ENCODE assay signal across 19 cellular contexts in genomic region chr10:64089648-64090047, GRCh38.
A peak's percentile ranks its signal among the peaks of the same experiment; 100 is the strongest.
DNase-seq lines count a peak whose midpoint lies in the region; ATAC-seq, FAIRE-seq and TF ChIP-seq lines count a peak whose summit lies in the region.
"Had no signal": no experiment of that assay in that cellular context is flagged by ENCODE, and none has a peak within 500 bp of the region (broad histone marks: within the 10 kb centered on the region; RNA-seq: fewer than 3 reads in every experiment).

No MANE protein-coding gene starts in this region.

- TF ChIP-seq EP300 in HepG2 (IDR thresholded peaks at IDR 0.05; ENCODE audit: low read depth in 2 of 2, low read length in 2 of 2) (no peak), HepG2 (CRISPR knock-in tag; IDR thresholded peaks at IDR 0.05; ENCODE audit: borderline replicate concordance) (no peak)

- H3K4me2 ChIP-seq in HepG2 (ENCODE audit: low read depth, low read length): no peak overlapping the region
- H3K4me2 ChIP-seq: A549; BLaER1 treated with 17β-estradiol and CSF1 and Interleukin-3, amounts not matched to agents 10 nM and 100 nM had no signal

- no peaks in the 10 kb centered on the region for H3K79me2 ChIP-seq in HepG2 (ENCODE audit: insufficient read depth, low read length)

- TF ChIP-seq CTCF in HepG2 (CRISPR knock-in tag; IDR thresholded peaks at IDR 0.05): no peak
- TF ChIP-seq CTCF in right lobe of liver (IDR thresholded peaks at IDR 0.05): no peak
- no peak for TF ChIP-seq CTCF in adrenal gland (IDR thresholded peaks at IDR 0.05)

- no peaks in the 10 kb centered on the region for H4K20me1 ChIP-seq in HepG2 (ENCODE audit: insufficient read depth, low read length)
- H4K20me1 ChIP-seq: BLaER1 treated with 17β-estradiol and CSF1 and Interleukin-3, amounts not matched to agents 10 nM and 100 nM had no signal

- TF ChIP-seq RAD21 in HepG2 (CRISPR knock-in tag; IDR thresholded peaks at IDR 0.05): no peak

- no peak for DNase-seq in HepG2 (ENCODE audit: low spot score)
- no peak for DNase-seq in right lobe of liver
- DNase-seq in adrenal gland: peak in 5 of 7 donors; percentile 27 to 59 (median 33)
- DNase-seq in MV-4-11 (lab: John Stamatoyannopoulos, UW): no peak
- no peak for DNase-seq in NCI-H526 treated with DMSO at 0.1 percent for 48 hours (lab: John Stamatoyannopoulos, UW)
- DNase-seq: AML-193; Caco-2; Calu3; CD4-positive, alpha-beta T cell; CD8-positive, alpha-beta T cell; DMS79 treated with DMSO at 0.1 percent for 48 hours; GF-D8 had no signal

- no peak overlapping the region for H2AFZ ChIP-seq in HepG2 (ENCODE audit: low read length)

- no peak overlapping the region for H3K4me3 ChIP-seq in HepG2 (replicated peaks in 1 of 3; ENCODE audit: insufficient read depth in 1 of 3, low read depth in 2 of 3, low read length in 3 of 3)
- H3K4me3 ChIP-seq in right lobe of liver: no peak overlapping the region
- H3K4me3 ChIP-seq in adrenal gland: no peak overlapping the region
- H3K4me3 ChIP-seq: A549; BLaER1 treated with 17β-estradiol and CSF1 and Interleukin-3, amounts not matched to agents 10 nM and 100 nM had no signal

- H3K36me3 ChIP-seq in HepG2 (replicated peaks in 1 of 2; ENCODE audit: control insufficient read depth in 1 of 2, insufficient read depth in 2 of 2, low read length in 2 of 2): no peaks in the 10 kb centered on the region
- no peaks in the 10 kb centered on the region for H3K36me3 ChIP-seq in right lobe of liver
- H3K36me3 ChIP-seq in adrenal gland (replicated peaks in 1 of 2): no peaks in the 10 kb centered on the region
- H3K36me3 ChIP-seq: BLaER1 treated with 17β-estradiol and CSF1 and Interleukin-3, amounts not matched to agents 10 nM and 100 nM had no signal

- H3K9me3 ChIP-seq in HepG2 (ENCODE audit: low read length): no peaks in the 10 kb centered on the region
- H3K9me3 ChIP-seq in right lobe of liver: no peaks in the 10 kb centered on the region
- no peaks in the 10 kb centered on the region for H3K9me3 ChIP-seq in adrenal gland (replicated peaks in 1 of 3)
- H3K9me3 ChIP-seq: A549; BLaER1 treated with 17β-estradiol and CSF1 and Interleukin-3, amounts not matched to agents 10 nM and 100 nM; Caco-2 had no signal

- FAIRE-seq in HepG2 (lab: Jason Lieb, UNC): no peak
- FAIRE-seq: A549, D721Med, G401.6, GM12891 had no signal

- no peak for TF ChIP-seq POLR2A in HepG2 (IDR thresholded peaks at IDR 0.05; ENCODE audit: insufficient read depth in 1 of 2, low read depth in 2 of 2, low read length in 2 of 2)
- TF ChIP-seq POLR2A in right lobe of liver (IDR thresholded peaks at IDR 0.05): no peak
- no peak for TF ChIP-seq POLR2A in adrenal gland (IDR thresholded peaks at IDR 0.05)

- no peaks in the 10 kb centered on the region for H3K4me1 ChIP-seq in HepG2 (ENCODE audit: insufficient read depth, low read length)
- no peaks in the 10 kb centered on the region for H3K4me1 ChIP-seq in right lobe of liver
- H3K4me1 ChIP-seq in adrenal gland (replicated peaks in 1 of 2): peaks cover 0 to 4% of the 10 kb centered on the region in 2 donors
- H3K4me1 ChIP-seq: A549; BLaER1 treated with 17β-estradiol and CSF1 and Interleukin-3, amounts not matched to agents 10 nM and 100 nM; Caco-2 had no signal

- ATAC-seq in HepG2 (peak; percentile 52), right lobe of liver (no peak)
- ATAC-seq: A549; CD8-positive, alpha-beta T cell had no signal

- in situ Hi-C loops in HepG2 (cut with HindIII; ENCODE audit: extremely low pct_ligation_motif_present, low pct_unique_long_range_greater_than_20kb): no loop called here

- H3K27me3 ChIP-seq in HepG2 (ENCODE audit: control insufficient read depth in 1 of 2, insufficient read depth in 2 of 2, low read length in 2 of 2) (no peaks in the 10 kb centered on the region), right lobe of liver (no peaks in the 10 kb centered on the region), adrenal gland (no peaks in the 10 kb centered on the region)
- H3K27me3 ChIP-seq: BLaER1 treated with 17β-estradiol and CSF1 and Interleukin-3, amounts not matched to agents 10 nM and 100 nM had no signal

- H3K9ac ChIP-seq in HepG2 (ENCODE audit: insufficient read depth, low read depth, low read length): no peak overlapping the region
- H3K9ac ChIP-seq: BLaER1 treated with 17β-estradiol and CSF1 and Interleukin-3, amounts not matched to agents 10 nM and 100 nM had no signal

- CTCF ChIA-PET in HepG2 (lab: Yijun Ruan, JAX; ENCODE audit: low intra/inter-chr PET ratio, low total read pairs): no interaction called here

- POLR2A ChIA-PET in HepG2 (lab: Yijun Ruan, JAX): no interaction called here

- BruUV-seq in HepG2 (replicated peaks; lab: Mats Ljungman, UMichigan): no TSS peak

- intact Hi-C loops in HepG2 (cut with micrococcal nuclease; ENCODE audit: unreplicated experiment) (no loop called here), right lobe of liver (cut with DNase I) (no loop called here), adrenal gland (cut with DNase I) (no loop called here)

- H3K27ac ChIP-seq in HepG2 (ENCODE audit: extremely low read length, insufficient read depth, low read length): no peak overlapping the region
- no peak overlapping the region for H3K27ac ChIP-seq in right lobe of liver
- H3K27ac ChIP-seq in adrenal gland: no peak overlapping the region
- H3K27ac ChIP-seq: 22Rv1; A549; BLaER1 treated with 17β-estradiol and CSF1 and Interleukin-3, amounts not matched to agents 10 nM and 100 nM; C4-2B had no signal

- WGBS in HepG2 (ENCODE audit: low lambda C conversion rate): 4% methylated on average over 2 of the region's 2 CpGs
- 31% methylated on average over 2 of the region's 2 CpGs for WGBS in right lobe of liver (ENCODE audit: insufficient coverage, low coverage, low lambda C conversion rate, missing lambda C conversion rate)
- WGBS in adrenal gland, 4 donors: 19 to 22% (median 21%) methylated on average over 2 of the region's 2 CpGs

TF ChIP-seq in HepG2, 621 proteins besides CTCF, POLR2A, EP300 and RAD21:
- no peak for TF ChIP-seq ZNF75D (CRISPR knock-in tag; IDR thresholded peaks at IDR 0.05; ENCODE audit: borderline replicate concordance)
- no peak for TF ChIP-seq PAXIP1 (CRISPR knock-in tag; conservative IDR thresholded peaks at IDR 0.05)
- no peak for TF ChIP-seq TGIF2 (CRISPR knock-in tag; IDR thresholded peaks at IDR 0.05)
- no peak for TF ChIP-seq ZNF644 (CRISPR knock-in tag; IDR thresholded peaks at IDR 0.05; ENCODE audit: low read depth)
- no peak for TF ChIP-seq HOXA3 (CRISPR knock-in tag; IDR thresholded peaks at IDR 0.05)
- TF ChIP-seq MATR3 (CRISPR knock-in tag; IDR thresholded peaks at IDR 0.05): no peak
- TF ChIP-seq ZMYM2 (CRISPR knock-in tag; IDR thresholded peaks at IDR 0.05): no peak
- TF ChIP-seq ZNF207 (IDR thresholded peaks at IDR 0.05; ENCODE audit: borderline replicate concordance): no peak

Comparison
In these comparisons a context has a peak if more than half of its experiments do, and no peak if none do; other contexts are left out.
1. DNase-seq: peak in adrenal gland (5 of 7); none in HepG2 (single experiment), right lobe of liver (0 of 3), MV-4-11 (single experiment) and NCI-H526 treated with DMSO at 0.1 percent for 48 hours (single experiment).